In the genomic region with DNA sequence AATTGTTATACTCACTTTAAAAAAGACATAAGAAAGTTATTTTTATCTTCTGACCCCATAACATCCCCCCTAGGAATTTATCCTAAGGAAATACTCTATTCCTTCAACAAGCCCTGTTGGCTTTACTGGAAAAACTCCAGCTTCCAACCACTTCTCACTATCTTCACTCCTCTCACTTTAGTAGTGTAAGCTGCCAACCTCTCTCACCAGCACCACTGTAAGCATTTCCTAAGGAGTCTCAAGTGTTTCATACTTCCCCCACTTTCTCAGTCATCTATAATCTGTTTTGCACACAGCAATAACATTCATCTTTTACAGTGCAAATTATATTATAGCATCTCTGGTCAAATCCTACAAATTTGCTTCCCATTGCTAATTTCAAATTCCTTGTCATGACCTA, we compare ENCODE assay signal across 23 cellular contexts. TPM values are rescaled to one million over a fixed set of nuclear protein-coding genes. Genes with fewer than 3 reads are reported as not detected.
"Had no signal": no experiment of that assay in that cellular context is flagged by ENCODE, and none has a peak within 500 bp of the region (broad histone marks: within the 10 kb centered on the region; RNA-seq: fewer than 3 reads in every experiment).

No MANE protein-coding gene starts in this region.

- H3K4me3 ChIP-seq: coronary artery, dorsolateral prefrontal cortex, esophagus muscularis mucosa, gastroesophageal sphincter, heart left ventricle, hepatocyte, lower lobe of right lung, mucosa of descending colon had no signal

- H3K4me1 ChIP-seq: esophagus muscularis mucosa, foreskin keratinocyte, gastroesophageal sphincter, heart left ventricle, lower lobe of right lung had no signal

- DNase-seq: dermis blood vessel endothelial cell; dorsolateral prefrontal cortex; effector CD4-positive, alpha-beta T cell; effector memory CD4-positive, alpha-beta T cell; foreskin keratinocyte; heart left ventricle; hypothalamus; immature natural killer cell; islet precursor cell; kidney; kidney glomerular epithelial cell; left colon; left ventricle myocardium superior; lower lobe of right lung; mesenchymal stem cell; mucosa of descending colon; naive B cell had no signal

- H3K36me3 ChIP-seq: esophagus muscularis mucosa, gastroesophageal sphincter, heart left ventricle, lower lobe of right lung had no signal

- H3K9me3 ChIP-seq: esophagus muscularis mucosa, gastroesophageal sphincter, heart left ventricle, lower lobe of right lung, mucosa of descending colon had no signal

- H3K27me3 ChIP-seq: esophagus muscularis mucosa, gastroesophageal sphincter, hepatocyte had no signal

- H3K27ac ChIP-seq: coronary artery, dorsolateral prefrontal cortex, esophagus muscularis mucosa, foreskin keratinocyte, gastroesophageal sphincter, heart left ventricle, hepatocyte, lower lobe of right lung had no signal

- ATAC-seq: foreskin keratinocyte, gastroesophageal sphincter, heart left ventricle, left colon, left lobe of liver, left ventricle myocardium superior, mucosa of descending colon had no signal

RNA-seq across cellular contexts. Expression of a gene that starts 45.8 kb away (rescaled TPM):
- total RNA-seq: epithelial cell of proximal tubule had no signal
- polyA plus RNA-seq: immature natural killer cell had no signal
